Comparison of ENCODE assay signal across 8 cellular contexts in the genomic region with DNA sequence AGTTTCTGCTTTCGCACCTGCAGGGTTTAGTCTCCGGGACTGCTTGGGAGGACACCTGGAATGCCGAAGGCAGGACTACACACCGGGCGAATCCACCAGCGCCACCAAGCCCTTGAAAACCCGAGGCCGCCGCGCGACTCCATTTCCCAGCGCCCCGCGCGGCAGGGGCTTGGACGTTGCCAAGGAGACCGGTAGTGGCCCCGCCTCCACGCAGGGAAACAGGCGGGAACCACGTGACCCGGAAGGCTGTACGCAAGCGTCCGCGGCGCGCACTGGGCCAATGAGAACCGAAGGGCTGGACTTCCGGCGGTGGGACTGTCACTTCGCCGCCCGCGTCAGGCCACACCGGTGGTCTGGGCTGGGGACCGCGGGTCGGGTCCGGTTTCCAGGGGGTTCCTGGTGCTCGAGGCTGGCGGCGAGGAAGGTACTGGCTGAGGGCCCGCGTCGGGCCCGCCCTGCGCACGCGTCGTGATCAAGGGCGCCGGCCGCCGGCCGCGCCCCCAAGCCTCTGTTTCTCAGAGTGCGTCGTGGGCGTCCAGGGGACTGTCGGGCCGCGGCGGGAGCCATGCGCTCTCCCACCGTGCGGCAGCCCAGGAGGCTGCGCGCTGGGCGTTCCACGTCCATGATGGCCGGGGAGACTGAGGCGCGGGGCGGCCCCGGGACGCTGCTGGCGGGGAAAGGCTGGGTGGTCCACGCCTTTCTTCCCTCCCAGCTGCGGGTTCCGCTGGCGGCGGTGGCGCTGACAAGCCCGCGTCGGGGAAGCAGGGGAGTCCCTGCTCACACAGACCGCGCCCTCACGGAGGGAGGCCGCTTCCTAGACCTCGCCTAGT.
DNase-seq lines count a peak whose midpoint lies in the region; ATAC-seq lines count a peak whose summit lies in the region.

A gene (plus strand): TSS at position 321 of the 830 bp plus-strand sequence. CDS start 2,106 bp downstream, outside the sequence.

- DNase-seq in CMK (ENCODE audit: low read depth): peak; percentile 95
- DNase-seq in HS-5 (ENCODE audit: low read depth): peak; percentile 36
- peak; percentile 95 for DNase-seq in NK-92 treated with Interleukin-12 subunit alpha and Interleukin-12 subunit beta, amount 100 ng/mL, for 24 hours (lab: John Stamatoyannopoulos, UW)
- peak; percentile 98 for DNase-seq in activated CD8-positive, alpha-beta memory T cell treated with anti-CD3 and anti-CD28 coated beads for 24 hours
- DNase-seq in effector CD8-positive, alpha-beta T cell (lab: John Stamatoyannopoulos, UW): peak; percentile 96
- DNase-seq in memory B cell (ENCODE audit: low spot score in 2 of 2): peak; percentile 93 to 95
- peak; percentile 96 for DNase-seq in stimulated activated CD8-positive, alpha-beta memory T cell treated with anti-CD3 and anti-CD28 coated beads, Interleukin-12 subunit alpha, Interleukin-12 subunit beta, amount 100 ng/mL, for 24 hours (ENCODE audit: extremely low read depth)

- H3K27ac Mint-ChIP-seq in memory B cell: peak within 1 kb of the TSS; percentile 85

- ATAC-seq in GM19468 (IDR thresholded peaks at IDR 0.05; ENCODE audit: extremely low read depth, unreplicated experiment) (peak; percentile 89), memory B cell (ENCODE audit: low read depth) (peak; percentile 97)

- H3K4me3 Mint-ChIP-seq in memory B cell: peak within 1 kb of the TSS; percentile 85

- peaks cover 13% of the 10 kb centered on the region for H3K4me1 Mint-ChIP-seq in memory B cell

- no peaks in the 10 kb centered on the region for H3K27me3 Mint-ChIP-seq in memory B cell

- H3K36me3 Mint-ChIP-seq in memory B cell: peaks cover 7% of the 10 kb centered on the region

- H3K9me3 Mint-ChIP-seq in memory B cell: no peaks in the 10 kb centered on the region

Comparison
In these comparisons a context has a peak if more than half of its experiments do, and no peak if none do; other contexts are left out.
1. Peak in every context shown above with its lines: DNase-seq and ATAC-seq.
2. DNase-seq: peak in every context shown above with its lines; median percentile 98 in activated CD8-positive, alpha-beta memory T cell treated with anti-CD3 and anti-CD28 coated beads for 24 hours; 96 in effector CD8-positive, alpha-beta T cell; 96 in stimulated activated CD8-positive, alpha-beta memory T cell treated with anti-CD3 and anti-CD28 coated beads, Interleukin-12 subunit alpha, Interleukin-12 subunit beta, amount 100 ng/mL, for 24 hours; 95 in CMK; 95 in NK-92 treated with Interleukin-12 subunit alpha and Interleukin-12 subunit beta, amount 100 ng/mL, for 24 hours; 94 in memory B cell; 36 in HS-5.